ENCODE assay signal across 1 cellular context in the genomic region with DNA sequence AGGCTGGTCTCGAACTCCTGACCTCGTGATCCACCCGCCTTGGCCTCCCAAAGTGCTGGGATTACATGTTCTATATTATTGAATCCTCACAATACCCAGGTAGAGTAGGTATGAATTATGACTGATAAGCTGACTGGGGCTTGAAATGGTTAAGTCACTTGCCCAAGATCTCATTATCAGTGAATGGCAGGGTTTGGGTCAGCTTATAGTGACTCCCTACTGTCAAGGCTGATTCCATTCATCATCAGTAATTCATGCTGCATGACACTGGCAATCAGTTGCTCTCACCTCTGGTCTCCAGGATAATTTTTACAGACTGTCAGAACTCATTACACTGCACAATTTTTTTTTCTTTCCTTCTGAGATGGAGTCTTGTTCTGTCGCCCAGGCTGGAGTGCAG.
TF ChIP-seq lines count a peak whose summit lies in the region.

No MANE protein-coding gene starts in this region.

TF ChIP-seq in K562, 482 proteins besides CTCF, POLR2A, EP300 and RAD21 (continued from another document and continues in another):
- TF ChIP-seq CBX8 (IDR thresholded peaks at IDR 0.05; ENCODE audit: borderline replicate concordance, extremely low read depth, low read depth, low read length, poor library complexity, severe bottlenecking) (no peak), ZNF830 (CRISPR knock-in tag; IDR thresholded peaks at IDR 0.05) (no peak), SAP30 (IDR thresholded peaks at IDR 0.05; ENCODE audit: borderline replicate concordance, insufficient read depth, low read depth, low read length, poor library complexity, severe bottlenecking) (no peak), KAT7 (CRISPR knock-in tag; IDR thresholded peaks at IDR 0.05; ENCODE audit: borderline replicate concordance) (no peak), GTF2F1 (IDR thresholded peaks at IDR 0.05; ENCODE audit: low read depth, low read length) (no peak), FOXP1 (CRISPR knock-in tag; IDR thresholded peaks at IDR 0.05) (no peak), FOXA1 (IDR thresholded peaks at IDR 0.05; ENCODE audit: borderline replicate concordance) (no peak), KDM2B (CRISPR knock-in tag; IDR thresholded peaks at IDR 0.05) (no peak), DMBX1 (CRISPR knock-in tag; IDR thresholded peaks at IDR 0.05; ENCODE audit: borderline replicate concordance) (no peak), MECOM (CRISPR knock-in tag; IDR thresholded peaks at IDR 0.05) (no peak; the same call in 1 of the 2 replicates), FOXJ3 (CRISPR knock-in tag; IDR thresholded peaks at IDR 0.05) (no peak), SIX5 (IDR thresholded peaks at IDR 0.05; ENCODE audit: borderline replicate concordance in 1 of 2, insufficient read depth in 1 of 2, low read depth in 1 of 2, low read length in 2 of 2) (no peak), ETV6 (IDR thresholded peaks at IDR 0.05; ENCODE audit: borderline replicate concordance in 1 of 2, low read depth in 2 of 2, low read length in 1 of 2) (no peak), ETV6 (CRISPR knock-in tag; IDR thresholded peaks at IDR 0.05; ENCODE audit: borderline replicate concordance) (no peak), PHF20 (IDR thresholded peaks at IDR 0.05; ENCODE audit: partially characterized antibody) (no peak), NBN (IDR thresholded peaks at IDR 0.05; ENCODE audit: low read depth) (no peak), HSF4 (CRISPR knock-in tag; IDR thresholded peaks at IDR 0.05; ENCODE audit: borderline replicate concordance) (no peak), PHB2 (IDR thresholded peaks at IDR 0.05; ENCODE audit: low read depth) (no peak; the same call in 1 of the 2 replicates), NRF1 (conservative IDR thresholded peaks at IDR 0.05 in 1 of 2, IDR thresholded peaks at IDR 0.05 in 1 of 2) (no peak), NR3C1 (CRISPR knock-in tag; IDR thresholded peaks at IDR 0.05) (no peak), NCOR1 (IDR thresholded peaks at IDR 0.05) (peak; percentile 90), TARDBP (IDR thresholded peaks at IDR 0.05) (no peak), CREB1 (IDR thresholded peaks at IDR 0.05) (peak; percentile 58; the same call in 1 of the 2 replicates), CREB1 (CRISPR knock-in tag; IDR thresholded peaks at IDR 0.05) (no peak), NCOA1 (IDR thresholded peaks at IDR 0.05; ENCODE audit: low read depth) (peak; percentile 77; the same call in 1 of the 2 replicates), CEBPB (tag; IDR thresholded peaks at IDR 0.05) (peak; percentile 90), ZNF316 (IDR thresholded peaks at IDR 0.05) (peak; percentile 59), CBX3 (IDR thresholded peaks at IDR 0.05; ENCODE audit: borderline replicate concordance in 1 of 2, low read length in 2 of 2) (0 out of 3 replicates have a peak, but pooled peaks of 1 of the 2 experiments have one; percentile 35), PTBP1 (IDR thresholded peaks at IDR 0.05; ENCODE audit: low read depth, low read length) (no peak), ZFP30 (CRISPR knock-in tag; IDR thresholded peaks at IDR 0.05; ENCODE audit: borderline replicate concordance) (no peak), MCM2 (IDR thresholded peaks at IDR 0.05; ENCODE audit: low read depth) (no peak), U2AF2 (optimal IDR thresholded peaks at IDR 0.05; ENCODE audit: low read depth, low read length) (no peak), DACH1 (IDR thresholded peaks at IDR 0.05; ENCODE audit: partially characterized antibody) (peak; percentile 71)
- TF ChIP-seq, protein P1, sequence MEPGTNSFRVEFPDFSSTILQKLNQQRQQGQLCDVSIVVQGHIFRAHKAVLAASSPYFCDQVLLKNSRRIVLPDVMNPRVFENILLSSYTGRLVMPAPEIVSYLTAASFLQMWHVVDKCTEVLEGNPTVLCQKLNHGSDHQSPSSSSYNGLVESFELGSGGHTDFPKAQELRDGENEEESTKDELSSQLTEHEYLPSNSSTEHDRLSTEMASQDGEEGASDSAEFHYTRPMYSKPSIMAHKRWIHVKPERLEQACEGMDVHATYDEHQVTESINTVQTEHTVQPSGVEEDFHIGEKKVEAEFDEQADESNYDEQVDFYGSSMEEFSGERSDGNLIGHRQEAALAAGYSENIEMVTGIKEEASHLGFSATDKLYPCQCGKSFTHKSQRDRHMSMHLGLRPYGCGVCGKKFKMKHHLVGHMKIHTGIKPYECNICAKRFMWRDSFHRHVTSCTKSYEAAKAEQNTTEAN (CRISPR knock-in tag; IDR thresholded peaks at IDR 0.05), result no peak
- TF ChIP-seq, protein P2, sequence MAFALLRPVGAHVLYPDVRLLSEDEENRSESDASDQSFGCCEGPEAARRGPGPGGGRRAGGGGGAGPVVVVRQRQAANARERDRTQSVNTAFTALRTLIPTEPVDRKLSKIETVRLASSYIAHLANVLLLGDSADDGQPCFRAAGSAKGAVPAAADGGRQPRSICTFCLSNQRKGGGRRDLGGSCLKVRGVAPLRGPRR (CRISPR knock-in tag; IDR thresholded peaks at IDR 0.05), result no peak
- TF ChIP-seq, protein P3, sequence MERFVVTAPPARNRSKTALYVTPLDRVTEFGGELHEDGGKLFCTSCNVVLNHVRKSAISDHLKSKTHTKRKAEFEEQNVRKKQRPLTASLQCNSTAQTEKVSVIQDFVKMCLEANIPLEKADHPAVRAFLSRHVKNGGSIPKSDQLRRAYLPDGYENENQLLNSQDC (CRISPR knock-in tag; IDR thresholded peaks at IDR 0.05), result no peak
- TF ChIP-seq, protein P4, sequence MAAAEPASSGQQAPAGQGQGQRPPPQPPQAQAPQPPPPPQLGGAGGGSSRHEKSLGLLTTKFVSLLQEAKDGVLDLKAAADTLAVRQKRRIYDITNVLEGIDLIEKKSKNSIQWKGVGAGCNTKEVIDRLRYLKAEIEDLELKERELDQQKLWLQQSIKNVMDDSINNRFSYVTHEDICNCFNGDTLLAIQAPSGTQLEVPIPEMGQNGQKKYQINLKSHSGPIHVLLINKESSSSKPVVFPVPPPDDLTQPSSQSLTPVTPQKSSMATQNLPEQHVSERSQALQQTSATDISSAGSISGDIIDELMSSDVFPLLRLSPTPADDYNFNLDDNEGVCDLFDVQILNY (CRISPR knock-in tag; IDR thresholded peaks at IDR 0.05), result no peak
- TF ChIP-seq, protein P5, sequence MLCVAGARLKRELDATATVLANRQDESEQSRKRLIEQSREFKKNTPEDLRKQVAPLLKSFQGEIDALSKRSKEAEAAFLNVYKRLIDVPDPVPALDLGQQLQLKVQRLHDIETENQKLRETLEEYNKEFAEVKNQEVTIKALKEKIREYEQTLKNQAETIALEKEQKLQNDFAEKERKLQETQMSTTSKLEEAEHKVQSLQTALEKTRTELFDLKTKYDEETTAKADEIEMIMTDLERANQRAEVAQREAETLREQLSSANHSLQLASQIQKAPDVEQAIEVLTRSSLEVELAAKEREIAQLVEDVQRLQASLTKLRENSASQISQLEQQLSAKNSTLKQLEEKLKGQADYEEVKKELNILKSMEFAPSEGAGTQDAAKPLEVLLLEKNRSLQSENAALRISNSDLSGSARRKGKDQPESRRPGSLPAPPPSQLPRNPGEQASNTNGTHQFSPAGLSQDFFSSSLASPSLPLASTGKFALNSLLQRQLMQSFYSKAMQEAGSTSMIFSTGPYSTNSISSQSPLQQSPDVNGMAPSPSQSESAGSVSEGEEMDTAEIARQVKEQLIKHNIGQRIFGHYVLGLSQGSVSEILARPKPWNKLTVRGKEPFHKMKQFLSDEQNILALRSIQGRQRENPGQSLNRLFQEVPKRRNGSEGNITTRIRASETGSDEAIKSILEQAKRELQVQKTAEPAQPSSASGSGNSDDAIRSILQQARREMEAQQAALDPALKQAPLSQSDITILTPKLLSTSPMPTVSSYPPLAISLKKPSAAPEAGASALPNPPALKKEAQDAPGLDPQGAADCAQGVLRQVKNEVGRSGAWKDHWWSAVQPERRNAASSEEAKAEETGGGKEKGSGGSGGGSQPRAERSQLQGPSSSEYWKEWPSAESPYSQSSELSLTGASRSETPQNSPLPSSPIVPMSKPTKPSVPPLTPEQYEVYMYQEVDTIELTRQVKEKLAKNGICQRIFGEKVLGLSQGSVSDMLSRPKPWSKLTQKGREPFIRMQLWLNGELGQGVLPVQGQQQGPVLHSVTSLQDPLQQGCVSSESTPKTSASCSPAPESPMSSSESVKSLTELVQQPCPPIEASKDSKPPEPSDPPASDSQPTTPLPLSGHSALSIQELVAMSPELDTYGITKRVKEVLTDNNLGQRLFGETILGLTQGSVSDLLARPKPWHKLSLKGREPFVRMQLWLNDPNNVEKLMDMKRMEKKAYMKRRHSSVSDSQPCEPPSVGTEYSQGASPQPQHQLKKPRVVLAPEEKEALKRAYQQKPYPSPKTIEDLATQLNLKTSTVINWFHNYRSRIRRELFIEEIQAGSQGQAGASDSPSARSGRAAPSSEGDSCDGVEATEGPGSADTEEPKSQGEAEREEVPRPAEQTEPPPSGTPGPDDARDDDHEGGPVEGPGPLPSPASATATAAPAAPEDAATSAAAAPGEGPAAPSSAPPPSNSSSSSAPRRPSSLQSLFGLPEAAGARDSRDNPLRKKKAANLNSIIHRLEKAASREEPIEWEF (CRISPR knock-in tag; IDR thresholded peaks at IDR 0.05), result no peak; the same call in 1 of the 2 replicates
- TF ChIP-seq, protein P6, sequence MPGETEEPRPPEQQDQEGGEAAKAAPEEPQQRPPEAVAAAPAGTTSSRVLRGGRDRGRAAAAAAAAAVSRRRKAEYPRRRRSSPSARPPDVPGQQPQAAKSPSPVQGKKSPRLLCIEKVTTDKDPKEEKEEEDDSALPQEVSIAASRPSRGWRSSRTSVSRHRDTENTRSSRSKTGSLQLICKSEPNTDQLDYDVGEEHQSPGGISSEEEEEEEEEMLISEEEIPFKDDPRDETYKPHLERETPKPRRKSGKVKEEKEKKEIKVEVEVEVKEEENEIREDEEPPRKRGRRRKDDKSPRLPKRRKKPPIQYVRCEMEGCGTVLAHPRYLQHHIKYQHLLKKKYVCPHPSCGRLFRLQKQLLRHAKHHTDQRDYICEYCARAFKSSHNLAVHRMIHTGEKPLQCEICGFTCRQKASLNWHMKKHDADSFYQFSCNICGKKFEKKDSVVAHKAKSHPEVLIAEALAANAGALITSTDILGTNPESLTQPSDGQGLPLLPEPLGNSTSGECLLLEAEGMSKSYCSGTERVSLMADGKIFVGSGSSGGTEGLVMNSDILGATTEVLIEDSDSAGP (CRISPR knock-in tag; IDR thresholded peaks at IDR 0.05), result no peak
- TF ChIP-seq, protein P7, sequence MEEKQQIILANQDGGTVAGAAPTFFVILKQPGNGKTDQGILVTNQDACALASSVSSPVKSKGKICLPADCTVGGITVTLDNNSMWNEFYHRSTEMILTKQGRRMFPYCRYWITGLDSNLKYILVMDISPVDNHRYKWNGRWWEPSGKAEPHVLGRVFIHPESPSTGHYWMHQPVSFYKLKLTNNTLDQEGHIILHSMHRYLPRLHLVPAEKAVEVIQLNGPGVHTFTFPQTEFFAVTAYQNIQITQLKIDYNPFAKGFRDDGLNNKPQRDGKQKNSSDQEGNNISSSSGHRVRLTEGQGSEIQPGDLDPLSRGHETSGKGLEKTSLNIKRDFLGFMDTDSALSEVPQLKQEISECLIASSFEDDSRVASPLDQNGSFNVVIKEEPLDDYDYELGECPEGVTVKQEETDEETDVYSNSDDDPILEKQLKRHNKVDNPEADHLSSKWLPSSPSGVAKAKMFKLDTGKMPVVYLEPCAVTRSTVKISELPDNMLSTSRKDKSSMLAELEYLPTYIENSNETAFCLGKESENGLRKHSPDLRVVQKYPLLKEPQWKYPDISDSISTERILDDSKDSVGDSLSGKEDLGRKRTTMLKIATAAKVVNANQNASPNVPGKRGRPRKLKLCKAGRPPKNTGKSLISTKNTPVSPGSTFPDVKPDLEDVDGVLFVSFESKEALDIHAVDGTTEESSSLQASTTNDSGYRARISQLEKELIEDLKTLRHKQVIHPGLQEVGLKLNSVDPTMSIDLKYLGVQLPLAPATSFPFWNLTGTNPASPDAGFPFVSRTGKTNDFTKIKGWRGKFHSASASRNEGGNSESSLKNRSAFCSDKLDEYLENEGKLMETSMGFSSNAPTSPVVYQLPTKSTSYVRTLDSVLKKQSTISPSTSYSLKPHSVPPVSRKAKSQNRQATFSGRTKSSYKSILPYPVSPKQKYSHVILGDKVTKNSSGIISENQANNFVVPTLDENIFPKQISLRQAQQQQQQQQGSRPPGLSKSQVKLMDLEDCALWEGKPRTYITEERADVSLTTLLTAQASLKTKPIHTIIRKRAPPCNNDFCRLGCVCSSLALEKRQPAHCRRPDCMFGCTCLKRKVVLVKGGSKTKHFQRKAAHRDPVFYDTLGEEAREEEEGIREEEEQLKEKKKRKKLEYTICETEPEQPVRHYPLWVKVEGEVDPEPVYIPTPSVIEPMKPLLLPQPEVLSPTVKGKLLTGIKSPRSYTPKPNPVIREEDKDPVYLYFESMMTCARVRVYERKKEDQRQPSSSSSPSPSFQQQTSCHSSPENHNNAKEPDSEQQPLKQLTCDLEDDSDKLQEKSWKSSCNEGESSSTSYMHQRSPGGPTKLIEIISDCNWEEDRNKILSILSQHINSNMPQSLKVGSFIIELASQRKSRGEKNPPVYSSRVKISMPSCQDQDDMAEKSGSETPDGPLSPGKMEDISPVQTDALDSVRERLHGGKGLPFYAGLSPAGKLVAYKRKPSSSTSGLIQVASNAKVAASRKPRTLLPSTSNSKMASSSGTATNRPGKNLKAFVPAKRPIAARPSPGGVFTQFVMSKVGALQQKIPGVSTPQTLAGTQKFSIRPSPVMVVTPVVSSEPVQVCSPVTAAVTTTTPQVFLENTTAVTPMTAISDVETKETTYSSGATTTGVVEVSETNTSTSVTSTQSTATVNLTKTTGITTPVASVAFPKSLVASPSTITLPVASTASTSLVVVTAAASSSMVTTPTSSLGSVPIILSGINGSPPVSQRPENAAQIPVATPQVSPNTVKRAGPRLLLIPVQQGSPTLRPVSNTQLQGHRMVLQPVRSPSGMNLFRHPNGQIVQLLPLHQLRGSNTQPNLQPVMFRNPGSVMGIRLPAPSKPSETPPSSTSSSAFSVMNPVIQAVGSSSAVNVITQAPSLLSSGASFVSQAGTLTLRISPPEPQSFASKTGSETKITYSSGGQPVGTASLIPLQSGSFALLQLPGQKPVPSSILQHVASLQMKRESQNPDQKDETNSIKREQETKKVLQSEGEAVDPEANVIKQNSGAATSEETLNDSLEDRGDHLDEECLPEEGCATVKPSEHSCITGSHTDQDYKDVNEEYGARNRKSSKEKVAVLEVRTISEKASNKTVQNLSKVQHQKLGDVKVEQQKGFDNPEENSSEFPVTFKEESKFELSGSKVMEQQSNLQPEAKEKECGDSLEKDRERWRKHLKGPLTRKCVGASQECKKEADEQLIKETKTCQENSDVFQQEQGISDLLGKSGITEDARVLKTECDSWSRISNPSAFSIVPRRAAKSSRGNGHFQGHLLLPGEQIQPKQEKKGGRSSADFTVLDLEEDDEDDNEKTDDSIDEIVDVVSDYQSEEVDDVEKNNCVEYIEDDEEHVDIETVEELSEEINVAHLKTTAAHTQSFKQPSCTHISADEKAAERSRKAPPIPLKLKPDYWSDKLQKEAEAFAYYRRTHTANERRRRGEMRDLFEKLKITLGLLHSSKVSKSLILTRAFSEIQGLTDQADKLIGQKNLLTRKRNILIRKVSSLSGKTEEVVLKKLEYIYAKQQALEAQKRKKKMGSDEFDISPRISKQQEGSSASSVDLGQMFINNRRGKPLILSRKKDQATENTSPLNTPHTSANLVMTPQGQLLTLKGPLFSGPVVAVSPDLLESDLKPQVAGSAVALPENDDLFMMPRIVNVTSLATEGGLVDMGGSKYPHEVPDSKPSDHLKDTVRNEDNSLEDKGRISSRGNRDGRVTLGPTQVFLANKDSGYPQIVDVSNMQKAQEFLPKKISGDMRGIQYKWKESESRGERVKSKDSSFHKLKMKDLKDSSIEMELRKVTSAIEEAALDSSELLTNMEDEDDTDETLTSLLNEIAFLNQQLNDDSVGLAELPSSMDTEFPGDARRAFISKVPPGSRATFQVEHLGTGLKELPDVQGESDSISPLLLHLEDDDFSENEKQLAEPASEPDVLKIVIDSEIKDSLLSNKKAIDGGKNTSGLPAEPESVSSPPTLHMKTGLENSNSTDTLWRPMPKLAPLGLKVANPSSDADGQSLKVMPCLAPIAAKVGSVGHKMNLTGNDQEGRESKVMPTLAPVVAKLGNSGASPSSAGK (IDR thresholded peaks at IDR 0.05), result no peak
